ENCODE assay signal across 23 cellular contexts in genomic region chr21:43345046-43345745, GRCh38.
A peak's percentile ranks its signal among the peaks of the same experiment; 100 is the strongest.
DNase-seq lines count a peak whose midpoint lies in the region; ATAC-seq and TF ChIP-seq lines count a peak whose summit lies in the region.
"Had no signal": no experiment of that assay in that cellular context is flagged by ENCODE, and none has a peak within 500 bp of the region (broad histone marks: within the 10 kb centered on the region; RNA-seq: fewer than 3 reads in every experiment).

No MANE protein-coding gene starts in this region.

- H2AFZ ChIP-seq in trophoblast cell (ENCODE audit: insufficient read depth, low read length, poor library complexity), result no peak overlapping the region

- peak overlapping the region; percentile 7 for H4K91ac ChIP-seq in trophoblast cell (ENCODE audit: low read depth, low read length)

- H3K27me3 ChIP-seq in breast epithelium (no peaks in the 10 kb centered on the region), foreskin keratinocyte (no peaks in the 10 kb centered on the region), trophoblast cell (ENCODE audit: insufficient read depth, low read length) (no peaks in the 10 kb centered on the region)
- no peaks in the 10 kb centered on the region for H3K27me3 ChIP-seq in effector memory CD4-positive, alpha-beta T cell (replicated peaks; ENCODE audit: control insufficient read depth, insufficient read depth, low read length, poor library complexity, severe bottlenecking)
- H3K27me3 ChIP-seq: heart left ventricle, MG63 had no signal

- H3K4me1 ChIP-seq in breast epithelium (no peaks in the 10 kb centered on the region), foreskin keratinocyte (peaks cover 10% of the 10 kb centered on the region), trophoblast cell (ENCODE audit: control insufficient read depth in 1 of 2, insufficient read depth in 2 of 2, low read length in 2 of 2) (peaks cover 27 to 31% of the 10 kb centered on the region in 2 experiments)
- no peaks in the 10 kb centered on the region for H3K4me1 ChIP-seq in effector memory CD4-positive, alpha-beta T cell (ENCODE audit: control insufficient read depth, insufficient read depth, low read length, poor library complexity, severe bottlenecking)

- H3K4me1 Mint-ChIP-seq in MCF 10A (ENCODE audit: insufficient read depth, unreplicated experiment), result peaks cover 8% of the 10 kb centered on the region
- H3K4me1 Mint-ChIP-seq: activated naive CD4-positive, alpha-beta T cell treated with anti-CD3 and anti-CD28 coated beads, Interleukin-2, amount 50 U/mL, for 24 hours; activated T-helper 17 cell treated with anti-CD3 and anti-CD28 coated beads, Interleukin-2, amount 50 U/mL, for 72 hours; T-cell had no signal

- H2BK120ac ChIP-seq in trophoblast cell (ENCODE audit: insufficient read depth, low read length, poor library complexity), result no peak overlapping the region

- POLR2A ChIA-PET in MCF 10A (lab: Yijun Ruan, JAX), result no interaction called here
- POLR2A ChIA-PET in GM10248 (lab: Yijun Ruan, JAX), result no interaction called here

- H2BK5ac ChIP-seq in trophoblast cell (ENCODE audit: low read depth, low read length, poor library complexity), result no peak overlapping the region

- H3K14ac ChIP-seq in trophoblast cell (ENCODE audit: low read length), result no peak overlapping the region

- DNase-seq in breast epithelium (ENCODE audit: low spot score in 2 of 2) (no peak), MCF 10A (ENCODE audit: unreplicated experiment) (no peak), foreskin keratinocyte (no peak), trophoblast cell (no peak), GM10248 (ENCODE audit: extremely low spot score) (no peak)
- DNase-seq in activated naive CD4-positive, alpha-beta T cell (lab: John Stamatoyannopoulos, UW), result no peak
- no peak for DNase-seq in effector memory CD4-positive, alpha-beta T cell
- DNase-seq: 8988T; activated CD4-positive, alpha-beta T cell treated with anti-CD3 and anti-CD28 coated beads, Interleukin-2, amount 50 U/mL, for 4 hours; activated CD8-positive, alpha-beta memory T cell treated with anti-CD3 and anti-CD28 coated beads, Interleukin-2, amount 50 U/mL, for 4 hours; AML-193; amygdala; effector CD8-positive, alpha-beta T cell; H7; heart left ventricle; NCI-H1930; NCI-H524 treated with DMSO at 0.1 percent for 48 hours; stimulated activated CD4-positive, alpha-beta T cell treated with anti-CD3 and anti-CD28 coated beads, Interleukin-2, amount 100 ng/mL, for 48 hours had no signal

- ATAC-seq in foreskin keratinocyte (no peak), HG03442 (IDR thresholded peaks at IDR 0.05; ENCODE audit: unreplicated experiment) (no peak)
- ATAC-seq: T-cell had no signal

- H3K27ac Mint-ChIP-seq in MCF 10A (ENCODE audit: low read depth, unreplicated experiment), result no peak overlapping the region
- H3K27ac Mint-ChIP-seq: activated naive CD4-positive, alpha-beta T cell treated with anti-CD3 and anti-CD28 coated beads, Interleukin-2, amount 50 U/mL, for 24 hours; activated T-helper 17 cell treated with anti-CD3 and anti-CD28 coated beads, Interleukin-2, amount 50 U/mL, for 72 hours; T-cell had no signal

- H3K27ac ChIP-seq in breast epithelium (peak overlapping the region; percentile 77 to 80), foreskin keratinocyte (peak overlapping the region; percentile 35), trophoblast cell (ENCODE audit: low read depth, low read length) (no peak overlapping the region)
- H3K27ac ChIP-seq in effector memory CD4-positive, alpha-beta T cell (ENCODE audit: insufficient read depth, low read length, poor library complexity, severe bottlenecking), result no peak overlapping the region

- no peaks in the 10 kb centered on the region for H3K9me3 Mint-ChIP-seq in MCF 10A (ENCODE audit: unreplicated experiment)
- H3K9me3 Mint-ChIP-seq: activated naive CD4-positive, alpha-beta T cell treated with anti-CD3 and anti-CD28 coated beads, Interleukin-2, amount 50 U/mL, for 24 hours; activated T-helper 17 cell treated with anti-CD3 and anti-CD28 coated beads, Interleukin-2, amount 50 U/mL, for 72 hours; T-cell had no signal

- no peak overlapping the region for H3K4ac ChIP-seq in trophoblast cell (ENCODE audit: low read depth, low read length)

- H3K9me3 ChIP-seq in breast epithelium, result no peaks in the 10 kb centered on the region
- H3K9me3 ChIP-seq in trophoblast cell (ENCODE audit: insufficient read depth, low read depth, low read length), result no peaks in the 10 kb centered on the region
- H3K9me3 ChIP-seq in effector memory CD4-positive, alpha-beta T cell (ENCODE audit: control insufficient read depth, low read length), result no peaks in the 10 kb centered on the region
- H3K9me3 ChIP-seq: heart left ventricle, MG63 had no signal

- peak overlapping the region; percentile 18 for H2AK5ac ChIP-seq in trophoblast cell (ENCODE audit: low read length)

- no peak overlapping the region for H4K12ac ChIP-seq in trophoblast cell (ENCODE audit: low read depth, low read length)

- no peak overlapping the region for H3K23ac ChIP-seq in trophoblast cell (ENCODE audit: low read length)

- H3K4me3 ChIP-seq in breast epithelium, result no peak overlapping the region
- H3K4me3 ChIP-seq in trophoblast cell (ENCODE audit: low read depth, low read length), result no peak overlapping the region
- H3K4me3 ChIP-seq in effector memory CD4-positive, alpha-beta T cell (ENCODE audit: insufficient read depth, low read depth, low read length, poor library complexity, severe bottlenecking), result no peak overlapping the region
- H3K4me3 ChIP-seq: heart left ventricle, MG63 had no signal

- H3K36me3 ChIP-seq in breast epithelium, result no peaks in the 10 kb centered on the region
- no peaks in the 10 kb centered on the region for H3K36me3 ChIP-seq in trophoblast cell (ENCODE audit: control insufficient read depth in 1 of 2, insufficient read depth in 2 of 2, low read length in 2 of 2)
- no peaks in the 10 kb centered on the region for H3K36me3 ChIP-seq in effector memory CD4-positive, alpha-beta T cell (ENCODE audit: control insufficient read depth, insufficient read depth, low read length)
- H3K36me3 ChIP-seq: heart left ventricle, MG63 had no signal

- no peak overlapping the region for H3K4me3 Mint-ChIP-seq in MCF 10A (ENCODE audit: unreplicated experiment)
- H3K4me3 Mint-ChIP-seq: activated naive CD4-positive, alpha-beta T cell treated with anti-CD3 and anti-CD28 coated beads, Interleukin-2, amount 50 U/mL, for 24 hours; activated T-helper 17 cell treated with anti-CD3 and anti-CD28 coated beads, Interleukin-2, amount 50 U/mL, for 72 hours; T-cell had no signal

- peaks cover 11% of the 10 kb centered on the region for H3K79me1 ChIP-seq in trophoblast cell (ENCODE audit: low read length)

- BruUV-seq in MCF 10A (replicated peaks; lab: Mats Ljungman, UMichigan), result no TSS peak

- H3K36me3 Mint-ChIP-seq in MCF 10A (ENCODE audit: insufficient read depth, unreplicated experiment), result no peaks in the 10 kb centered on the region
- H3K36me3 Mint-ChIP-seq: activated naive CD4-positive, alpha-beta T cell treated with anti-CD3 and anti-CD28 coated beads, Interleukin-2, amount 50 U/mL, for 24 hours; T-cell had no signal

- H3K18ac ChIP-seq in trophoblast cell (ENCODE audit: low read length), result no peak overlapping the region

- CTCF ChIA-PET in MCF 10A (lab: Yijun Ruan, JAX) (interaction anchor here (0.6 to 1.2 kb wide), 2 partner anchors 9 to 302 kb away, joined by 3 read pairs; no protein-coding TSS in a partner anchor), GM10248 (lab: Yijun Ruan, JAX) (no interaction called here)

- WGBS in trophoblast cell (ENCODE audit: extremely low coverage, insufficient coverage, insufficient read length), result no CpG with 5 or more reads among the region's 31 CpGs

- no peak overlapping the region for H3K9ac ChIP-seq in trophoblast cell (ENCODE audit: low read length)

- TF ChIP-seq POLR2A in breast epithelium (IDR thresholded peaks at IDR 0.05), result no peak

- TF ChIP-seq CTCF in breast epithelium (IDR thresholded peaks at IDR 0.05) (no peak), MCF 10A (IDR thresholded peaks at IDR 0.05; ENCODE audit: unreplicated experiment) (no peak), foreskin keratinocyte (conservative IDR thresholded peaks at IDR 0.05) (no peak), GM10248 (IDR thresholded peaks at IDR 0.05; ENCODE audit: control extremely low read depth, extremely low read depth, low read depth, missing control alignments) (no peak)

- H4K8ac ChIP-seq in trophoblast cell (ENCODE audit: low read depth, low read length), result no peak overlapping the region

- H2BK12ac ChIP-seq in trophoblast cell (ENCODE audit: low read length), result no peak overlapping the region

- intact Hi-C loops in breast epithelium (cut with DNase I; ENCODE audit: low total_unique reads), result no loop called here
- intact Hi-C loops in MCF 10A (cut with micrococcal nuclease), result no loop called here

- peaks cover 4% of the 10 kb centered on the region for H3K79me2 ChIP-seq in trophoblast cell (ENCODE audit: control insufficient read depth, insufficient read depth, low read length, poor library complexity)

- no peak overlapping the region for H3K4me2 ChIP-seq in trophoblast cell (ENCODE audit: low read length)

- H3K27me3 Mint-ChIP-seq in MCF 10A (ENCODE audit: insufficient read depth, unreplicated experiment), result no peaks in the 10 kb centered on the region
- H3K27me3 Mint-ChIP-seq: activated naive CD4-positive, alpha-beta T cell treated with anti-CD3 and anti-CD28 coated beads, Interleukin-2, amount 50 U/mL, for 24 hours; activated T-helper 17 cell treated with anti-CD3 and anti-CD28 coated beads, Interleukin-2, amount 50 U/mL, for 72 hours; T-cell had no signal

Comparison
In these comparisons a context has a peak if more than half of its experiments do, and no peak if none do; other contexts are left out.
1. H3K27ac ChIP-seq: peak in breast epithelium (2 of 2) and foreskin keratinocyte (single experiment); none in trophoblast cell (single experiment) and effector memory CD4-positive, alpha-beta T cell (single experiment).